In genomic region chr1:48291421-48291820, GRCh38 we compare ENCODE assay signal across 17 cellular contexts.
DNase-seq lines count a peak whose midpoint lies in the region; ATAC-seq, FAIRE-seq and TF ChIP-seq lines count a peak whose summit lies in the region.
"Had no signal": no experiment of that assay in that cellular context is flagged by ENCODE, and none has a peak within 500 bp of the region (broad histone marks: within the 10 kb centered on the region; RNA-seq: fewer than 3 reads in every experiment).

No MANE protein-coding gene starts in this region.

- intact Hi-C loops in naive thymus-derived CD4-positive, alpha-beta T cell (cut with micrococcal nuclease) = no loop called here

- peaks cover 0 to 4% (median 0%) of the 10 kb centered on the region in 5 donors for H3K36me3 Mint-ChIP-seq in naive thymus-derived CD4-positive, alpha-beta T cell
- H3K36me3 Mint-ChIP-seq: CD8-positive, alpha-beta memory T cell had no signal

- peak overlapping the region; percentile 35 for H3K4me2 ChIP-seq in BLaER1
- no peak overlapping the region for H3K4me2 ChIP-seq in mesenchymal stem cell (ENCODE audit: low read length, poor library complexity, severe bottlenecking)
- H3K4me2 ChIP-seq in neuronal stem cell (ENCODE audit: insufficient read depth, low read length, poor library complexity, severe bottlenecking) = no peak overlapping the region
- H3K4me2 ChIP-seq: GM23338 had no signal

- H3K9me3 ChIP-seq in BLaER1 (peaks cover 7% of the 10 kb centered on the region; the same call in 1 of the 2 replicates), HEK293 (ENCODE audit: control insufficient read depth, insufficient read depth, low read depth, low read length) (no peaks in the 10 kb centered on the region), mesenchymal stem cell (ENCODE audit: control insufficient read depth, low read length) (no peaks in the 10 kb centered on the region), neuronal stem cell (replicated peaks in 1 of 2; ENCODE audit: control insufficient read depth in 2 of 2, insufficient read depth in 1 of 2, low read depth in 1 of 2, low read length in 2 of 2) (peaks cover 0 to 3% of the 10 kb centered on the region in 2 donors)
- no peaks in the 10 kb centered on the region for H3K9me3 ChIP-seq in naive thymus-derived CD4-positive, alpha-beta T cell (ENCODE audit: control insufficient read depth in 2 of 3, low read length in 3 of 3)
- H3K9me3 ChIP-seq: Caco-2 had no signal

- H3K18ac ChIP-seq in mesenchymal stem cell (ENCODE audit: low read depth in 1 of 2, low read length in 2 of 2) (no peak overlapping the region), neuronal stem cell (ENCODE audit: low read length) (peak overlapping the region; percentile 17)

- H3K9me3 Mint-ChIP-seq in naive thymus-derived CD4-positive, alpha-beta T cell = peaks cover 0 to 7% (median 0%) of the 10 kb centered on the region in 11 donors

- H3K4me1 ChIP-seq in BLaER1 (peaks cover 8% of the 10 kb centered on the region), HEK293 (ENCODE audit: control insufficient read depth, insufficient read depth, low read length) (no peaks in the 10 kb centered on the region), mesenchymal stem cell (ENCODE audit: control insufficient read depth, insufficient read depth, low read depth, low read length) (no peaks in the 10 kb centered on the region), neuronal stem cell (ENCODE audit: control insufficient read depth in 2 of 2, insufficient read depth in 1 of 2, low read depth in 1 of 2, low read length in 2 of 2) (peaks cover 0 to 3% of the 10 kb centered on the region in 2 donors)
- H3K4me1 ChIP-seq in naive thymus-derived CD4-positive, alpha-beta T cell (ENCODE audit: control insufficient read depth in 2 of 2, insufficient read depth in 2 of 2, low read length in 2 of 2) = no peaks in the 10 kb centered on the region
- H3K4me1 ChIP-seq: Caco-2 had no signal

- H3K4me3 ChIP-seq in BLaER1 = no peak overlapping the region
- no peak overlapping the region for H3K4me3 ChIP-seq in HEK293 (ENCODE audit: low read depth, low read length)
- no peak overlapping the region for H3K4me3 ChIP-seq in mesenchymal stem cell (ENCODE audit: insufficient read depth in 1 of 2, low read depth in 1 of 2, low read length in 2 of 2)
- no peak overlapping the region for H3K4me3 ChIP-seq in neuronal stem cell (ENCODE audit: low read length in 2 of 2)
- H3K4me3 ChIP-seq in naive thymus-derived CD4-positive, alpha-beta T cell (ENCODE audit: low read length) = no peak overlapping the region
- H3K4me3 ChIP-seq: GM23338 had no signal

- H3K79me1 ChIP-seq in mesenchymal stem cell (replicated peaks; ENCODE audit: low read length, poor library complexity, severe bottlenecking) = no peaks in the 10 kb centered on the region
- no peaks in the 10 kb centered on the region for H3K79me1 ChIP-seq in neuronal stem cell (ENCODE audit: low read depth, low read length)

- H3K4ac ChIP-seq in mesenchymal stem cell (ENCODE audit: low read depth in 1 of 2, low read length in 2 of 2) = no peak overlapping the region
- H3K4ac ChIP-seq in neuronal stem cell (ENCODE audit: low read length) = no peak overlapping the region

- H4K20me1 ChIP-seq in BLaER1 = no peaks in the 10 kb centered on the region

- no peak for ATAC-seq in naive thymus-derived CD4-positive, alpha-beta T cell

- no peak overlapping the region for H3K27ac Mint-ChIP-seq in naive thymus-derived CD4-positive, alpha-beta T cell
- H3K27ac Mint-ChIP-seq: B cell; CD8-positive, alpha-beta memory T cell; GM23338 had no signal

- no peak overlapping the region for H3K27ac ChIP-seq in BLaER1
- H3K27ac ChIP-seq in HEK293 (ENCODE audit: extremely low read depth, low read depth, low read length) = no peak overlapping the region
- no peak overlapping the region for H3K27ac ChIP-seq in mesenchymal stem cell (ENCODE audit: low read length, poor library complexity, severe bottlenecking)
- no peak overlapping the region for H3K27ac ChIP-seq in neuronal stem cell (replicated peaks; ENCODE audit: low read length)
- no peak overlapping the region for H3K27ac ChIP-seq in naive thymus-derived CD4-positive, alpha-beta T cell (ENCODE audit: low read depth, low read length)

- H2BK5ac ChIP-seq in mesenchymal stem cell (ENCODE audit: low read depth, low read length, poor library complexity, severe bottlenecking) = no peak overlapping the region
- no peak overlapping the region for H2BK5ac ChIP-seq in neuronal stem cell (ENCODE audit: low read length)

- H3K27me3 ChIP-seq in BLaER1 = no peaks in the 10 kb centered on the region
- H3K27me3 ChIP-seq in mesenchymal stem cell (ENCODE audit: control insufficient read depth in 1 of 2, insufficient read depth in 1 of 2, low read length in 2 of 2) = no peaks in the 10 kb centered on the region
- no peaks in the 10 kb centered on the region for H3K27me3 ChIP-seq in neuronal stem cell (ENCODE audit: control insufficient read depth in 3 of 3, insufficient read depth in 3 of 3, low read depth in 1 of 3, low read length in 3 of 3)
- H3K27me3 ChIP-seq in naive thymus-derived CD4-positive, alpha-beta T cell (ENCODE audit: control insufficient read depth in 2 of 2, insufficient read depth in 2 of 2, low read length in 2 of 2) = no peaks in the 10 kb centered on the region

- H3K36me3 ChIP-seq in BLaER1 (no peaks in the 10 kb centered on the region), HEK293 (ENCODE audit: control insufficient read depth in 2 of 2, insufficient read depth in 1 of 2, low read length in 2 of 2) (no peaks in the 10 kb centered on the region), mesenchymal stem cell (ENCODE audit: control insufficient read depth in 1 of 2, insufficient read depth in 2 of 2, low read depth in 1 of 2, low read length in 2 of 2) (no peaks in the 10 kb centered on the region), neuronal stem cell (replicated peaks in 1 of 2; ENCODE audit: control insufficient read depth in 2 of 2, insufficient read depth in 2 of 2, low read length in 2 of 2) (peaks cover 0 to 5% of the 10 kb centered on the region in 2 donors)
- no peaks in the 10 kb centered on the region for H3K36me3 ChIP-seq in naive thymus-derived CD4-positive, alpha-beta T cell (ENCODE audit: control insufficient read depth in 2 of 3, insufficient read depth in 3 of 3, low read length in 3 of 3)

- H3K14ac ChIP-seq in mesenchymal stem cell (ENCODE audit: low read length in 2 of 2) (no peak overlapping the region), neuronal stem cell (ENCODE audit: low read length) (no peak overlapping the region)

- no peaks in the 10 kb centered on the region for H3K4me1 Mint-ChIP-seq in naive thymus-derived CD4-positive, alpha-beta T cell
- H3K4me1 Mint-ChIP-seq: B cell; CD8-positive, alpha-beta memory T cell; GM23338 had no signal

- POLR2A ChIA-PET in HEK293 (lab: Yijun Ruan, JAX) = no interaction called here
- POLR2A ChIA-PET in naive thymus-derived CD4-positive, alpha-beta T cell (lab: Charles Lee) = no interaction called here

- H2AK5ac ChIP-seq in mesenchymal stem cell (ENCODE audit: low read length, severe bottlenecking) = no peak overlapping the region
- H2AK5ac ChIP-seq in neuronal stem cell (ENCODE audit: low read depth, low read length) = no peak overlapping the region

- H4K8ac ChIP-seq in mesenchymal stem cell (ENCODE audit: low read length) (no peak overlapping the region), neuronal stem cell (ENCODE audit: low read depth, low read length) (no peak overlapping the region)

- no peak for FAIRE-seq in RCC 7860 (lab: Jason Lieb, UNC)
- FAIRE-seq: G401.6, GM12891, HTR-8/SVneo had no signal

- no peak for DNase-seq in mesenchymal stem cell
- DNase-seq in neuronal stem cell (ENCODE audit: low spot score) = no peak
- no peak for DNase-seq in RCC 7860 (ENCODE audit: low spot score)
- DNase-seq in naive thymus-derived CD4-positive, alpha-beta T cell = no peak
- no peak for DNase-seq in D341Med (ENCODE audit: low spot score)
- DNase-seq: Caco-2; CD8-positive, alpha-beta memory T cell; DMS 273 treated with DMSO at 0.1 percent for 48 hours; DMS79; H7 had no signal

- WGBS in mesenchymal stem cell = 97% methylated on average over 4 of the region's 4 CpGs
- WGBS in neuronal stem cell (ENCODE audit: extremely low coverage in 2 of 2, insufficient read length in 2 of 2, insufficient replicate concordance in 1 of 2), 2 donors = no CpG with 5 or more reads among the region's 4 CpGs

- no peak for TF ChIP-seq CTCF in HEK293 (tag by site-specific recombination; IDR thresholded peaks at IDR 0.05)

- H4K91ac ChIP-seq in mesenchymal stem cell (ENCODE audit: low read length) (peak overlapping the region; percentile 27), neuronal stem cell (ENCODE audit: low read depth, low read length, poor library complexity) (no peak overlapping the region)

- H2BK15ac ChIP-seq in mesenchymal stem cell (ENCODE audit: low read depth, poor library complexity, severe bottlenecking) (no peak overlapping the region), neuronal stem cell (ENCODE audit: low read length) (no peak overlapping the region)

- H3K4me3 Mint-ChIP-seq in naive thymus-derived CD4-positive, alpha-beta T cell = no peak overlapping the region
- H3K4me3 Mint-ChIP-seq: B cell; CD8-positive, alpha-beta memory T cell; GM23338 had no signal

- H2BK12ac ChIP-seq in mesenchymal stem cell (ENCODE audit: low read length in 2 of 2) (no peak overlapping the region), neuronal stem cell (ENCODE audit: low read length) (no peak overlapping the region)

- no peak overlapping the region for H2AFZ ChIP-seq in mesenchymal stem cell (ENCODE audit: low read depth, low read length)
- H2AFZ ChIP-seq in neuronal stem cell (ENCODE audit: low read length) = no peak overlapping the region
- H2AFZ ChIP-seq: GM23338 had no signal

- no peak overlapping the region for H2BK120ac ChIP-seq in mesenchymal stem cell (ENCODE audit: low read depth, low read length)
- no peak overlapping the region for H2BK120ac ChIP-seq in neuronal stem cell (ENCODE audit: low read depth, low read length)

- CTCF ChIA-PET in HEK293 (lab: Yijun Ruan, JAX) = interaction anchor here (0.6 kb wide), 1 partner anchor 1081 kb away, joined by 7 read pairs; no protein-coding TSS in a partner anchor
- CTCF ChIA-PET in naive thymus-derived CD4-positive, alpha-beta T cell (lab: Charles Lee) = no interaction called here

- H3K23ac ChIP-seq in mesenchymal stem cell (ENCODE audit: low read length in 2 of 2) (no peak overlapping the region), neuronal stem cell (ENCODE audit: low read depth, low read length, poor library complexity) (peak overlapping the region; percentile 55)

- no peaks in the 10 kb centered on the region for H3K27me3 Mint-ChIP-seq in naive thymus-derived CD4-positive, alpha-beta T cell
- H3K27me3 Mint-ChIP-seq: B cell had no signal

- H3K9ac ChIP-seq in BLaER1 (no peak overlapping the region), mesenchymal stem cell (ENCODE audit: low read length) (no peak overlapping the region), neuronal stem cell (ENCODE audit: low read depth, low read length, poor library complexity) (no peak overlapping the region)

TF ChIP-seq in HEK293, 187 proteins besides CTCF, POLR2A, EP300 and RAD21 (continues in another document):
- TF ChIP-seq GLI4 (tag by site-specific recombination; IDR thresholded peaks at IDR 0.05) = no peak
- no peak for TF ChIP-seq ZFP37 (tag by site-specific recombination; IDR thresholded peaks at IDR 0.05)
- no peak for TF ChIP-seq IKZF3 (tag by site-specific recombination; IDR thresholded peaks at IDR 0.05)
- no peak for TF ChIP-seq ZNF223 (tag by site-specific recombination; IDR thresholded peaks at IDR 0.05)
- TF ChIP-seq ZNF157 (tag by site-specific recombination; IDR thresholded peaks at IDR 0.05) = no peak
